39 cellular contexts compared by ENCODE assay signal in the genomic region with DNA sequence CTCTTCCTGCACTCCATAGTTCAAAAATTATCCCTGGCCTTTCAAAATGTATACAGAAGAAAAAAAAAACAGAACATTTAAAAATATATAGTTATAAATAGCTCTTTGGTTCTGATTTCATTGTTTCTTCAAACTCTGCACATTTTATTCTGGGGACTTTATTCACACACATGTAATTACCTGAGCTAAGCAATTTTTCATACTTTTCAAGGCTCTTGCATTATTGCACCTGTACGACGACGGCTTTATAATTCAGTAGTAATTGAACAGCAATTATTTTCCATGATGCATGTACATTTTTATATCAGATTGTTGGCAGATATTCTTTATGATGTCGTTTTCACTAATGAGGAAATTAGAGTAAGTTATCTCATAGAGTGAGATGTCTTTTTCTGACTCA. TPM values are rescaled to one million over a fixed set of nuclear protein-coding genes. Genes with fewer than 3 reads are reported as not detected.
"Had no signal": no experiment of that assay in that cellular context is flagged by ENCODE, and none has a peak within 500 bp of the region (broad histone marks: within the 10 kb centered on the region; RNA-seq: fewer than 3 reads in every experiment).

No MANE protein-coding gene starts in this region.

- H3K9me3 ChIP-seq: adrenal gland, ascending aorta, body of pancreas, breast epithelium had no signal

- H3K4me1 ChIP-seq: adrenal gland, ascending aorta, body of pancreas, breast epithelium had no signal

- FAIRE-seq: astrocyte, bronchial epithelial cell had no signal

- ATAC-seq: activated naive CD4-positive, alpha-beta T cell treated with anti-CD3 and anti-CD28 coated beads, Interleukin-2, amount 50 U/mL, for 72 hours; activated naive CD8-positive, alpha-beta T cell treated with anti-CD3 and anti-CD28 coated beads, Interleukin-2, amount 50 U/mL, for 24 hours; activated T-cell treated with anti-CD3 and anti-CD28 coated beads, Interleukin-2, amount 50 U/mL, for 4 hours; activated T-cell treated with anti-CD3 and anti-CD28 coated beads, Interleukin-2, amount 50 U/mL, for 72 hours; activated T-helper 17 cell treated with anti-CD3 and anti-CD28 coated beads, Interleukin-2, amount 50 U/mL, for 72 hours; body of pancreas had no signal

- H3K36me3 ChIP-seq: adrenal gland, ascending aorta, brain microvascular endothelial cell, breast epithelium, cardiac muscle cell had no signal

- DNase-seq: activated effector memory CD4-positive, alpha-beta T cell treated with anti-CD3 and anti-CD28 coated beads, Interleukin-2, amount 50 U/mL, for 16 hours; activated effector memory CD4-positive, alpha-beta T cell treated with Interleukin-2 at 50 U/mL for 16 hours; activated gamma-delta T cell; activated gamma-delta T cell treated with Interleukin-2 at 50 U/mL for 16 hours; activated naive CD4-positive, alpha-beta T cell; activated naive CD4-positive, alpha-beta T cell treated with anti-CD3 and anti-CD28 coated beads for 36 hours; activated naive CD4-positive, alpha-beta T cell treated with anti-CD3 and anti-CD28 coated beads, Interleukin-2, amount 10 ng/mL, durations not matched to agents 7 days and 5 days; activated naive CD4-positive, alpha-beta T cell treated with anti-CD3 and anti-CD28 coated beads, Interleukin-2, amount 50 U/mL, for 16 hours; activated naive CD4-positive, alpha-beta T cell treated with Interleukin-2 at 50 U/mL for 16 hours; activated naive CD8-positive, alpha-beta T cell treated with anti-CD3 and anti-CD28 coated beads for 36 hours; activated naive CD8-positive, alpha-beta T cell treated with anti-CD3 and anti-CD28 coated beads, Interleukin-2, amount 10 ng/mL, durations not matched to agents 7 days and 5 days; activated naive CD8-positive, alpha-beta T cell treated with anti-CD3 and anti-CD28 coated beads, Interleukin-2, amount 50 U/mL, for 24 hours; activated T-cell treated with anti-CD3 and anti-CD28 coated beads, Interleukin-2, amount 50 U/mL, for 24 hours; activated T-cell treated with anti-CD3 and anti-CD28 coated beads, Interleukin-2, amount 50 U/mL, for 4 hours; activated T-cell treated with anti-CD3 and anti-CD28 coated beads, Interleukin-2, amount 50 U/mL, for 48 hours; activated T-cell treated with anti-CD3 and anti-CD28 coated beads, Interleukin-2, amount 50 U/mL, for 72 hours; adrenal gland; amniotic stem cell; amygdala; anterior cingulate cortex; aorta; body of pancreas; brain microvascular endothelial cell; caudate nucleus; central memory CD4-positive, alpha-beta T cell; cerebellar nuclear complex had no signal

- H3K4me3 ChIP-seq: adrenal gland, ascending aorta, body of pancreas, breast epithelium, cardiac muscle cell had no signal

- H3K27me3 ChIP-seq: adrenal gland, ascending aorta, body of pancreas, brain microvascular endothelial cell, breast epithelium, cardiac muscle cell had no signal

- H3K27ac ChIP-seq: adrenal gland, ascending aorta, body of pancreas, brain microvascular endothelial cell, breast epithelium, cardiac muscle cell had no signal

RNA-seq across cellular contexts. Expression of gene SLC15A5, which starts 13.5 kb away (rescaled TPM):
- total RNA-seq: activated naive CD4-positive, alpha-beta T cell treated with anti-CD3 and anti-CD28 coated beads for 36 hours; activated naive CD4-positive, alpha-beta T cell treated with anti-CD3 and anti-CD28 coated beads, Interleukin-2, amount 50 U/mL, for 72 hours; activated naive CD8-positive, alpha-beta T cell treated with anti-CD3 and anti-CD28 coated beads for 36 hours; activated naive CD8-positive, alpha-beta T cell treated with anti-CD3 and anti-CD28 coated beads, Interleukin-2, amount 10 ng/mL, durations not matched to agents 7 days and 5 days; activated T-cell treated with anti-CD3 and anti-CD28 coated beads, Interleukin-2, amount 50 U/mL, for 4 hours; activated T-cell treated with anti-CD3 and anti-CD28 coated beads, Interleukin-2, amount 50 U/mL, for 72 hours; activated T-helper 1 cell treated with anti-CD3 and anti-CD28 coated beads, Interleukin-12 subunit alpha, Interleukin-12 subunit beta, Interleukin-2, Interleukin-4 antibody, amounts not matched to agents 30 ng/mL and 10 ng/mL and 1 ng/mL, durations not matched to agents 14 hours and 24 hours and 36 hours; activated T-helper 17 cell treated with anti-CD3 and anti-CD28 coated beads, Interleukin-2, amount 50 U/mL, for 72 hours; activated T-helper 2 cell treated with anti-CD3 and anti-CD28 coated beads, Interferon-gamma antibody, Interleukin-2, Interleukin-4, amounts not matched to agents 10 μg/mL and 5 μg/mL and 100 μg/mL, durations not matched to agents 14 hours and 24 hours and 36 hours; adrenal gland; aorta; ascending aorta; astrocyte; body of pancreas; breast epithelium; bronchial epithelial cell; cardiac muscle cell; cardiac septum; cerebellum; chondrocyte had no signal
- polyA plus RNA-seq: adipose tissue, adrenal gland, aorta, cardiac muscle cell had no signal

RNA-seq across cellular contexts. Expression of gene MGST1, which starts 56.4 kb away (rescaled TPM):
- total RNA-seq: activated naive CD4-positive, alpha-beta T cell treated with anti-CD3 and anti-CD28 coated beads for 36 hours; activated naive CD4-positive, alpha-beta T cell treated with anti-CD3 and anti-CD28 coated beads, Interleukin-2, amount 50 U/mL, for 72 hours; activated naive CD8-positive, alpha-beta T cell treated with anti-CD3 and anti-CD28 coated beads for 36 hours; activated T-cell treated with anti-CD3 and anti-CD28 coated beads, Interleukin-2, amount 50 U/mL, for 72 hours; activated T-helper 17 cell treated with anti-CD3 and anti-CD28 coated beads, Interleukin-2, amount 50 U/mL, for 72 hours had no signal
